Comparison of ENCODE assay signal across 11 cellular contexts in the genomic region with DNA sequence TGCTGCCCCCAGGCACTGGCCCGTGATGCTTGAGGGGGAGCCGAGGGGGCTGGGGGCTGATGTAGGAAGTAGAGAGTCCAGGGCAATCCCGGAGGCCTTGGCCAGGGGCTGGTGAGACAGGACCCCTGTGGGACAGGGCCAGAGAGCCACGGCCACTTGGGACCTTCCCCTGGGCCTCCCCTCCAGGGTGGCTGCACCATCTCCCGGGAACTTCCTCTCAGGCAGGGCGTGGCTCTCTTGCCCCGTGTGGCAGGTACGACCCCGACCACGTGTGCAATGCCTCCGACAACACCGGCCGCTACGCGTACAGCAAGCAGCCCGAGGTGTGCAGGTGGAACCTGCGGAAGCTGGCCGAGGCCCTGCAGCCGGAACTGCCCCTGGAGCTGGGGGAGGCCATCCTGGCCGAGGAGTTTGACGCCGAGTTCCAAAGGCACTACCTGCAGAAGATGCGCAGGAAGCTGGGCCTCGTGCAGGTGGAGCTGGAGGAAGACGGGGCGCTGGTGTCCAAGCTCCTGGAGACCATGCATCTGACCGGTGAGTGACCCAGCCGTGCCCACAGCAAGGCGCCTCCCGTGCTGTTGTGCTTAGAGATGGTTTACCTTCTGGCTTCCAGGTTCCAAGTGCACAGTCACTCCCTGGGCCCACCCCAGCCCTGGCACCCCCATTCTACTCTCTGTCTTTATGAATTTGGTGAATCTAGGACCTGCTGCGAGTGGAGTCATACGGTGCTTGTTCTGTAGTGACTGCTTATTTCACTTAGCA.
"Had no signal": no experiment of that assay in that cellular context is flagged by ENCODE, and none has a peak within 500 bp of the region (broad histone marks: within the 10 kb centered on the region; RNA-seq: fewer than 3 reads in every experiment).

No MANE protein-coding gene starts in this region.

- H3K27ac ChIP-seq: epithelial cell of prostate, heart right ventricle, parathyroid adenoma, thyroid gland had no signal

- H3K9me3 Mint-ChIP-seq: activated CD4-positive, alpha-beta T cell treated with anti-CD3 and anti-CD28 coated beads, Interleukin-2, amount 10 ng/mL, durations not matched to agents 24 days and 14 days; dendritic cell treated with granulocyte-macrophage colony-stimulating factor and Interleukin-4, amounts not matched to agents 40 ng/mL and 50 ng/mL, for 4 days; neural crest cell; stimulated activated memory B cell treated with anti-CD40 and anti-IgM and Interleukin-4, amounts not matched to agents 10 μg/mL and 1 μg/mL and 100 μg/mL, for 72 hours; T-helper 2 cell treated with Interferon-gamma antibody and Interleukin-4, amounts not matched to agents 5 μg/mL and 100 μg/mL, for 36 hours had no signal

- H3K27me3 ChIP-seq: gastrocnemius medialis, heart right ventricle, thyroid gland had no signal

- H3K4me3 ChIP-seq: gastrocnemius medialis, heart right ventricle, thyroid gland had no signal

- H3K27me3 Mint-ChIP-seq: activated CD4-positive, alpha-beta T cell treated with anti-CD3 and anti-CD28 coated beads, Interleukin-2, amount 10 ng/mL, durations not matched to agents 24 days and 14 days; dendritic cell treated with granulocyte-macrophage colony-stimulating factor and Interleukin-4, amounts not matched to agents 40 ng/mL and 50 ng/mL, for 4 days; stimulated activated memory B cell treated with anti-CD40 and anti-IgM and Interleukin-4, amounts not matched to agents 10 μg/mL and 1 μg/mL and 100 μg/mL, for 72 hours had no signal

- FAIRE-seq: astrocyte had no signal

- H3K9me3 ChIP-seq: gastrocnemius medialis, heart right ventricle, thyroid gland had no signal

- H3K4me1 ChIP-seq: thyroid gland had no signal

- H2AFZ ChIP-seq: parathyroid adenoma had no signal

- H3K27ac Mint-ChIP-seq: activated CD4-positive, alpha-beta T cell treated with anti-CD3 and anti-CD28 coated beads, Interleukin-2, amount 10 ng/mL, durations not matched to agents 24 days and 14 days; dendritic cell treated with granulocyte-macrophage colony-stimulating factor and Interleukin-4, amounts not matched to agents 40 ng/mL and 50 ng/mL, for 4 days; stimulated activated memory B cell treated with anti-CD40 and anti-IgM and Interleukin-4, amounts not matched to agents 10 μg/mL and 1 μg/mL and 100 μg/mL, for 72 hours had no signal

- H3K4me3 Mint-ChIP-seq: activated CD4-positive, alpha-beta T cell treated with anti-CD3 and anti-CD28 coated beads, Interleukin-2, amount 10 ng/mL, durations not matched to agents 24 days and 14 days; dendritic cell treated with granulocyte-macrophage colony-stimulating factor and Interleukin-4, amounts not matched to agents 40 ng/mL and 50 ng/mL, for 4 days; stimulated activated memory B cell treated with anti-CD40 and anti-IgM and Interleukin-4, amounts not matched to agents 10 μg/mL and 1 μg/mL and 100 μg/mL, for 72 hours; T-helper 2 cell treated with Interferon-gamma antibody and Interleukin-4, amounts not matched to agents 5 μg/mL and 100 μg/mL, for 36 hours had no signal

- H3K9ac ChIP-seq: parathyroid adenoma had no signal
